2 cellular contexts compared by ENCODE assay signal in the genomic region with DNA sequence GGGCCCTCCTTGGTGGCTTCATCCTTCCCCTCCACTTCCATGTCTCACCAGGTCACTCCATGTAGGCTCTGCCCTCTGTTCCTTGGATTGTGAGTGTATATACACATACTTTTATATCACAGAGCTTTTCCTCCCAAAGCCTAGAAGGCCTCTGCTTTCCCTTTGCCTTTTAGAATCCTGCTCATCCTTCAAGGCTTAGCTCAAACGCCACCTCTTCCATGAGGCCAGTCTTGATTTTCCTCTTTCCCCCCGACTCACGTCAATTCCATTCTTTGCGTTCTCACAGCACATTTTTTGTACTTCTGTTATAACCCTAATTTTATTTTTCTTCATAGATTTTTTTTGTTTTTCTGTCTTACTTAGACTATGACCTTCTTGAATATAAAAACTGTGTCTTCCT.
TF ChIP-seq lines count a peak whose summit lies in the region.

No MANE protein-coding gene starts in this region.

TF ChIP-seq in A549, 52 proteins besides CTCF, POLR2A, EP300 and RAD21:
- TF ChIP-seq, protein P1, sequence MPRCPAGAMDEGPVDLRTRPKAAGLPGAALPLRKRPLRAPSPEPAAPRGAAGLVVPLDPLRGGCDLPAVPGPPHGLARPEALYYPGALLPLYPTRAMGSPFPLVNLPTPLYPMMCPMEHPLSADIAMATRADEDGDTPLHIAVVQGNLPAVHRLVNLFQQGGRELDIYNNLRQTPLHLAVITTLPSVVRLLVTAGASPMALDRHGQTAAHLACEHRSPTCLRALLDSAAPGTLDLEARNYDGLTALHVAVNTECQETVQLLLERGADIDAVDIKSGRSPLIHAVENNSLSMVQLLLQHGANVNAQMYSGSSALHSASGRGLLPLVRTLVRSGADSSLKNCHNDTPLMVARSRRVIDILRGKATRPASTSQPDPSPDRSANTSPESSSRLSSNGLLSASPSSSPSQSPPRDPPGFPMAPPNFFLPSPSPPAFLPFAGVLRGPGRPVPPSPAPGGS (IDR thresholded peaks at IDR 0.05): no peak
- TF ChIP-seq ZFP36 (IDR thresholded peaks at IDR 0.05; ENCODE audit: borderline replicate concordance, partially characterized antibody): peak; percentile 56

TF ChIP-seq in H1, 55 proteins besides CTCF, POLR2A, EP300 and RAD21:
- TF ChIP-seq CTBP2 (IDR thresholded peaks at IDR 0.05; ENCODE audit: borderline replicate concordance, insufficient read depth, insufficient read length, low read length): no peak
- TF ChIP-seq CREB1 (IDR thresholded peaks at IDR 0.05): no peak
- TF ChIP-seq SUZ12 (IDR thresholded peaks at IDR 0.05; ENCODE audit: low read length): no peak
- TF ChIP-seq TBP (IDR thresholded peaks at IDR 0.05; ENCODE audit: low read depth, low read length): no peak
- no peak for TF ChIP-seq EGR1 (IDR thresholded peaks at IDR 0.05; ENCODE audit: borderline replicate concordance, low read depth, low read length)
- TF ChIP-seq SIX5 (IDR thresholded peaks at IDR 0.05; ENCODE audit: low read depth, low read length): no peak
- TF ChIP-seq CBX5 (IDR thresholded peaks at IDR 0.05; ENCODE audit: low read depth, low read length): no peak
- TF ChIP-seq KDM1A (IDR thresholded peaks at IDR 0.05; ENCODE audit: borderline replicate concordance, low read length): no peak
- TF ChIP-seq TAF7 (optimal IDR thresholded peaks at IDR 0.05; ENCODE audit: borderline replicate concordance, low read depth, low read length): no peak
- TF ChIP-seq YY1 (IDR thresholded peaks at IDR 0.05; ENCODE audit: low read depth, low read length): no peak
- TF ChIP-seq, protein P2, sequence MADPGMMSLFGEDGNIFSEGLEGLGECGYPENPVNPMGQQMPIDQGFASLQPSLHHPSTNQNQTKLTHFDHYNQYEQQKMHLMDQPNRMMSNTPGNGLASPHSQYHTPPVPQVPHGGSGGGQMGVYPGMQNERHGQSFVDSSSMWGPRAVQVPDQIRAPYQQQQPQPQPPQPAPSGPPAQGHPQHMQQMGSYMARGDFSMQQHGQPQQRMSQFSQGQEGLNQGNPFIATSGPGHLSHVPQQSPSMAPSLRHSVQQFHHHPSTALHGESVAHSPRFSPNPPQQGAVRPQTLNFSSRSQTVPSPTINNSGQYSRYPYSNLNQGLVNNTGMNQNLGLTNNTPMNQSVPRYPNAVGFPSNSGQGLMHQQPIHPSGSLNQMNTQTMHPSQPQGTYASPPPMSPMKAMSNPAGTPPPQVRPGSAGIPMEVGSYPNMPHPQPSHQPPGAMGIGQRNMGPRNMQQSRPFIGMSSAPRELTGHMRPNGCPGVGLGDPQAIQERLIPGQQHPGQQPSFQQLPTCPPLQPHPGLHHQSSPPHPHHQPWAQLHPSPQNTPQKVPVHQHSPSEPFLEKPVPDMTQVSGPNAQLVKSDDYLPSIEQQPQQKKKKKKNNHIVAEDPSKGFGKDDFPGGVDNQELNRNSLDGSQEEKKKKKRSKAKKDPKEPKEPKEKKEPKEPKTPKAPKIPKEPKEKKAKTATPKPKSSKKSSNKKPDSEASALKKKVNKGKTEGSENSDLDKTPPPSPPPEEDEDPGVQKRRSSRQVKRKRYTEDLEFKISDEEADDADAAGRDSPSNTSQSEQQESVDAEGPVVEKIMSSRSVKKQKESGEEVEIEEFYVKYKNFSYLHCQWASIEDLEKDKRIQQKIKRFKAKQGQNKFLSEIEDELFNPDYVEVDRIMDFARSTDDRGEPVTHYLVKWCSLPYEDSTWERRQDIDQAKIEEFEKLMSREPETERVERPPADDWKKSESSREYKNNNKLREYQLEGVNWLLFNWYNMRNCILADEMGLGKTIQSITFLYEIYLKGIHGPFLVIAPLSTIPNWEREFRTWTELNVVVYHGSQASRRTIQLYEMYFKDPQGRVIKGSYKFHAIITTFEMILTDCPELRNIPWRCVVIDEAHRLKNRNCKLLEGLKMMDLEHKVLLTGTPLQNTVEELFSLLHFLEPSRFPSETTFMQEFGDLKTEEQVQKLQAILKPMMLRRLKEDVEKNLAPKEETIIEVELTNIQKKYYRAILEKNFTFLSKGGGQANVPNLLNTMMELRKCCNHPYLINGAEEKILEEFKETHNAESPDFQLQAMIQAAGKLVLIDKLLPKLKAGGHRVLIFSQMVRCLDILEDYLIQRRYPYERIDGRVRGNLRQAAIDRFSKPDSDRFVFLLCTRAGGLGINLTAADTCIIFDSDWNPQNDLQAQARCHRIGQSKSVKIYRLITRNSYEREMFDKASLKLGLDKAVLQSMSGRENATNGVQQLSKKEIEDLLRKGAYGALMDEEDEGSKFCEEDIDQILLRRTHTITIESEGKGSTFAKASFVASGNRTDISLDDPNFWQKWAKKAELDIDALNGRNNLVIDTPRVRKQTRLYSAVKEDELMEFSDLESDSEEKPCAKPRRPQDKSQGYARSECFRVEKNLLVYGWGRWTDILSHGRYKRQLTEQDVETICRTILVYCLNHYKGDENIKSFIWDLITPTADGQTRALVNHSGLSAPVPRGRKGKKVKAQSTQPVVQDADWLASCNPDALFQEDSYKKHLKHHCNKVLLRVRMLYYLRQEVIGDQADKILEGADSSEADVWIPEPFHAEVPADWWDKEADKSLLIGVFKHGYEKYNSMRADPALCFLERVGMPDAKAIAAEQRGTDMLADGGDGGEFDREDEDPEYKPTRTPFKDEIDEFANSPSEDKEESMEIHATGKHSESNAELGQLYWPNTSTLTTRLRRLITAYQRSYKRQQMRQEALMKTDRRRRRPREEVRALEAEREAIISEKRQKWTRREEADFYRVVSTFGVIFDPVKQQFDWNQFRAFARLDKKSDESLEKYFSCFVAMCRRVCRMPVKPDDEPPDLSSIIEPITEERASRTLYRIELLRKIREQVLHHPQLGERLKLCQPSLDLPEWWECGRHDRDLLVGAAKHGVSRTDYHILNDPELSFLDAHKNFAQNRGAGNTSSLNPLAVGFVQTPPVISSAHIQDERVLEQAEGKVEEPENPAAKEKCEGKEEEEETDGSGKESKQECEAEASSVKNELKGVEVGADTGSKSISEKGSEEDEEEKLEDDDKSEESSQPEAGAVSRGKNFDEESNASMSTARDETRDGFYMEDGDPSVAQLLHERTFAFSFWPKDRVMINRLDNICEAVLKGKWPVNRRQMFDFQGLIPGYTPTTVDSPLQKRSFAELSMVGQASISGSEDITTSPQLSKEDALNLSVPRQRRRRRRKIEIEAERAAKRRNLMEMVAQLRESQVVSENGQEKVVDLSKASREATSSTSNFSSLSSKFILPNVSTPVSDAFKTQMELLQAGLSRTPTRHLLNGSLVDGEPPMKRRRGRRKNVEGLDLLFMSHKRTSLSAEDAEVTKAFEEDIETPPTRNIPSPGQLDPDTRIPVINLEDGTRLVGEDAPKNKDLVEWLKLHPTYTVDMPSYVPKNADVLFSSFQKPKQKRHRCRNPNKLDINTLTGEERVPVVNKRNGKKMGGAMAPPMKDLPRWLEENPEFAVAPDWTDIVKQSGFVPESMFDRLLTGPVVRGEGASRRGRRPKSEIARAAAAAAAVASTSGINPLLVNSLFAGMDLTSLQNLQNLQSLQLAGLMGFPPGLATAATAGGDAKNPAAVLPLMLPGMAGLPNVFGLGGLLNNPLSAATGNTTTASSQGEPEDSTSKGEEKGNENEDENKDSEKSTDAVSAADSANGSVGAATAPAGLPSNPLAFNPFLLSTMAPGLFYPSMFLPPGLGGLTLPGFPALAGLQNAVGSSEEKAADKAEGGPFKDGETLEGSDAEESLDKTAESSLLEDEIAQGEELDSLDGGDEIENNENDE (IDR thresholded peaks at IDR 0.05; ENCODE audit: insufficient replicate concordance, low read length): no peak
- TF ChIP-seq RXRA (IDR thresholded peaks at IDR 0.05; ENCODE audit: insufficient read depth, low read depth, low read length): no peak
- TF ChIP-seq KDM5A (IDR thresholded peaks at IDR 0.05; ENCODE audit: low read length): no peak
- no peak for TF ChIP-seq POU5F1 (IDR thresholded peaks at IDR 0.05; ENCODE audit: low read depth, low read length)
